28 cellular contexts compared by ENCODE assay signal in the genomic region with DNA sequence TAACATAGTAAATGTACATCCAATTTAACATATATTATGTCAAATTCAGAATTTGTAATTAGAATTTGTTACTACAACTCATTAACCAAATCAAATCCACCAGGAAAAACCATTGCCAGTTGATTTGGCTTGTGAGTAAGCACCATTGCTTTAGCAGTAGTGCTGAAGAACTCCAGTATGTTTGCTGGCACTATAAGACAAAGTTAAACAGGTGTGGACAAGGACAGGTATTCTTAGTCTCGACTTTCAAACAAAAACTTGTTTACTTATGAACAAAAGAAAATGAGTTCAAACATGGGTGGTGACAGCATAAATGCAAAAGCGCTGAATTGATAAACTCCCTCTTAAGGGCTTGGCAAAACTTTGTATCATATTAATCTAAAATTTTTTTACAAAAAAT. TPM values are rescaled to one million over a fixed set of nuclear protein-coding genes. Genes with fewer than 3 reads are reported as not detected.
DNase-seq lines count a peak whose midpoint lies in the region; ATAC-seq, FAIRE-seq and TF ChIP-seq lines count a peak whose summit lies in the region.
"Had no signal": no experiment of that assay in that cellular context is flagged by ENCODE, and none has a peak within 500 bp of the region (broad histone marks: within the 10 kb centered on the region; RNA-seq: fewer than 3 reads in every experiment).

No MANE protein-coding gene starts in this region.

- WGBS in liver, result 54% methylated on average over 2 of the region's 2 CpGs
- WGBS in HepG2 (ENCODE audit: low lambda C conversion rate), result 0% methylated on average over 2 of the region's 2 CpGs

- CTCF ChIA-PET in HepG2 (lab: Yijun Ruan, JAX; ENCODE audit: low intra/inter-chr PET ratio, low total read pairs), result no interaction called here

- H3K9me3 ChIP-seq in liver (ENCODE audit: control insufficient read depth in 4 of 4, low read length in 3 of 4), result no peaks in the 10 kb centered on the region
- no peaks in the 10 kb centered on the region for H3K9me3 ChIP-seq in HepG2 (ENCODE audit: low read length)
- no peaks in the 10 kb centered on the region for H3K9me3 ChIP-seq in left lung
- H3K9me3 ChIP-seq: BLaER1, SJSA1 had no signal

- H3K27me3 ChIP-seq in liver (ENCODE audit: control insufficient read depth in 4 of 4, insufficient read depth in 4 of 4, low read length in 3 of 4) (no peaks in the 10 kb centered on the region), HepG2 (ENCODE audit: control insufficient read depth in 1 of 2, insufficient read depth in 2 of 2, low read length in 2 of 2) (no peaks in the 10 kb centered on the region), left lung (no peaks in the 10 kb centered on the region)
- H3K27me3 ChIP-seq: BLaER1, SJSA1 had no signal

- no peaks in the 10 kb centered on the region for H3K79me2 ChIP-seq in HepG2 (ENCODE audit: insufficient read depth, low read length)

- H3K4me3 ChIP-seq in liver (ENCODE audit: low read depth in 1 of 3, low read length in 3 of 3) (no peak overlapping the region), HepG2 (replicated peaks in 1 of 3; ENCODE audit: insufficient read depth in 1 of 3, low read depth in 2 of 3, low read length in 3 of 3) (no peak overlapping the region), left lung (no peak overlapping the region)
- H3K4me3 ChIP-seq: BLaER1, PC-9, SJSA1 had no signal

- peaks cover 0 to 5% (median 0%) of the 10 kb centered on the region in 4 donors for H3K4me1 ChIP-seq in liver (ENCODE audit: control insufficient read depth in 4 of 4, insufficient read depth in 4 of 4, low read length in 3 of 4)
- H3K4me1 ChIP-seq in HepG2 (ENCODE audit: insufficient read depth, low read length), result peaks cover 13% of the 10 kb centered on the region
- no peaks in the 10 kb centered on the region for H3K4me1 ChIP-seq in left lung
- H3K4me1 ChIP-seq: BLaER1, SJSA1 had no signal

- TF ChIP-seq EP300 in HepG2 (IDR thresholded peaks at IDR 0.05; ENCODE audit: low read depth in 2 of 2, low read length in 2 of 2) (no peak), HepG2 (CRISPR knock-in tag; IDR thresholded peaks at IDR 0.05; ENCODE audit: borderline replicate concordance) (no peak)

- TF ChIP-seq RAD21 in liver (IDR thresholded peaks at IDR 0.05) (no peak), HepG2 (CRISPR knock-in tag; IDR thresholded peaks at IDR 0.05) (no peak)

- H3K36me3 ChIP-seq in liver (ENCODE audit: control insufficient read depth in 4 of 4, insufficient read depth in 3 of 4, low read depth in 1 of 4, low read length in 3 of 4), result no peaks in the 10 kb centered on the region
- H3K36me3 ChIP-seq in HepG2 (replicated peaks in 1 of 2; ENCODE audit: control insufficient read depth in 1 of 2, insufficient read depth in 2 of 2, low read length in 2 of 2), result no peaks in the 10 kb centered on the region
- no peaks in the 10 kb centered on the region for H3K36me3 ChIP-seq in left lung
- H3K36me3 ChIP-seq: BLaER1, SJSA1 had no signal

- H3K4me2 ChIP-seq in HepG2 (ENCODE audit: low read depth, low read length), result no peak overlapping the region
- H3K4me2 ChIP-seq: BLaER1, PC-9 had no signal

- TF ChIP-seq POLR2A in HepG2 (IDR thresholded peaks at IDR 0.05; ENCODE audit: insufficient read depth in 1 of 2, low read depth in 2 of 2, low read length in 2 of 2) (no peak), GM18505 (IDR thresholded peaks at IDR 0.05; ENCODE audit: borderline replicate concordance, extremely low read depth, insufficient read depth, insufficient read length) (no peak)

- in situ Hi-C loops in HepG2 (cut with HindIII; ENCODE audit: extremely low pct_ligation_motif_present, low pct_unique_long_range_greater_than_20kb), result no loop called here

- TF ChIP-seq CTCF in liver (IDR thresholded peaks at IDR 0.05; ENCODE audit: low read depth, low read length, missing input control), result no peak
- no peak for TF ChIP-seq CTCF in HepG2 (CRISPR knock-in tag; IDR thresholded peaks at IDR 0.05)
- no peak for TF ChIP-seq CTCF in left lung (IDR thresholded peaks at IDR 0.05)

- ATAC-seq in HepG2, result no peak
- ATAC-seq in left lung, result peak; percentile 56
- ATAC-seq in Right ventricle myocardium superior (ENCODE audit: poor library complexity), result no peak
- no peak for ATAC-seq in GM18505 (IDR thresholded peaks at IDR 0.05; ENCODE audit: unreplicated experiment)
- ATAC-seq: Right ventricle myocardium inferior had no signal

- no peak for FAIRE-seq in HepG2 (lab: Jason Lieb, UNC)
- FAIRE-seq: A204.1, D721Med, G401.6 had no signal

- no peaks in the 10 kb centered on the region for H4K20me1 ChIP-seq in HepG2 (ENCODE audit: insufficient read depth, low read length)
- H4K20me1 ChIP-seq: BLaER1 had no signal

- DNase-seq in HepG2 (ENCODE audit: low spot score) (no peak), epithelial cell of prostate (ENCODE audit: low read depth, low spot score) (no peak), left lung (no peak), Right ventricle myocardium superior (no peak)
- no peak for DNase-seq in activated CD8-positive, alpha-beta memory T cell treated with anti-CD3 and anti-CD28 coated beads, Interleukin-2, amount 50 U/mL, for 48 hours
- DNase-seq: CD4-positive, alpha-beta T cell; GOT3; HCEC 1CT; IMR-90; KG1; MM.1S; NCI-H1048; NCI-H1417; NCI-H1694; NCI-H2029 treated with DMSO at 0.1 percent for 48 hours; NCI-H345; NCI-H524 treated with DMSO at 0.1 percent for 48 hours; PC-9 had no signal

- H3K9ac ChIP-seq in liver (ENCODE audit: low read depth in 1 of 2, low read length in 2 of 2), result no peak overlapping the region
- no peak overlapping the region for H3K9ac ChIP-seq in HepG2 (ENCODE audit: insufficient read depth, low read depth, low read length)
- H3K9ac ChIP-seq: BLaER1 had no signal

- H3K27ac ChIP-seq in liver (ENCODE audit: low read depth in 1 of 2, low read length in 2 of 2) (no peak overlapping the region), HepG2 (ENCODE audit: extremely low read length, insufficient read depth, low read length) (no peak overlapping the region), epithelial cell of prostate (peak overlapping the region; percentile 73), left lung (no peak overlapping the region)
- H3K27ac ChIP-seq: BLaER1, PC-9, SJSA1 had no signal

- H2AFZ ChIP-seq in HepG2 (ENCODE audit: low read length), result no peak overlapping the region
- H2AFZ ChIP-seq: PC-9 had no signal

- intact Hi-C loops in HepG2 (cut with micrococcal nuclease; ENCODE audit: unreplicated experiment), result no loop called here
- intact Hi-C loops in left lung (cut with DNase I), result no loop called here
- intact Hi-C loops in Right ventricle myocardium superior (cut with DNase I), result no loop called here

- POLR2A ChIA-PET in HepG2 (lab: Yijun Ruan, JAX), result no interaction called here

- no TSS peak for BruUV-seq in HepG2 (replicated peaks; lab: Mats Ljungman, UMichigan)

TF ChIP-seq in liver, 16 proteins besides CTCF, POLR2A, EP300 and RAD21 (continues in another document):
- no peak for TF ChIP-seq FOXA1 (IDR thresholded peaks at IDR 0.05)
- no peak for TF ChIP-seq TAF1 (conservative IDR thresholded peaks at IDR 0.05)
- TF ChIP-seq SP1 (IDR thresholded peaks at IDR 0.05), result no peak
- no peak for TF ChIP-seq HNF4A (conservative IDR thresholded peaks at IDR 0.05)
- TF ChIP-seq YY1 (IDR thresholded peaks at IDR 0.05), result peak; percentile 4
- TF ChIP-seq, protein P1, sequence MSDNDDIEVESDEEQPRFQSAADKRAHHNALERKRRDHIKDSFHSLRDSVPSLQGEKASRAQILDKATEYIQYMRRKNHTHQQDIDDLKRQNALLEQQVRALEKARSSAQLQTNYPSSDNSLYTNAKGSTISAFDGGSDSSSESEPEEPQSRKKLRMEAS (IDR thresholded peaks at IDR 0.05), result no peak

TF ChIP-seq in HepG2, 621 proteins besides CTCF, POLR2A, EP300 and RAD21 (continues in another document):
- TF ChIP-seq ZFP36L1 (CRISPR knock-in tag; IDR thresholded peaks at IDR 0.05), result no peak
- no peak for TF ChIP-seq SYNCRIP (IDR thresholded peaks at IDR 0.05; ENCODE audit: insufficient read depth, low read depth, low read length)
- no peak for TF ChIP-seq SNRNP70 (IDR thresholded peaks at IDR 0.05; ENCODE audit: low read depth, low read length)
- TF ChIP-seq SP140L (CRISPR knock-in tag; IDR thresholded peaks at IDR 0.05; ENCODE audit: borderline replicate concordance), result no peak
- TF ChIP-seq, protein P2, sequence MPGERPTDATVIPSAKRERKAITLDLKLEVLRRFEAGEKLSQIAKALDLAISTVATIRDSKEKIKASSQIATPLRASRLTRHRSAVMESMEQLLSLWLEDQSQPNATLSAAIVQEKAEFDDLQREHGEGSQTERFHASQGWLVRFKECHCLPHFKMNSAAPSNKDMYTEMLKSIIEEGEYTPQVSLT (CRISPR knock-in tag; IDR thresholded peaks at IDR 0.05; ENCODE audit: borderline replicate concordance, low read depth), result no peak

RNA-seq across cellular contexts. Expression of a gene that starts 1.3 kb away (rescaled TPM):
- total RNA-seq in liver (under 1 TPM in 1 of 2 donors, not detected in 1; under 0.01 TPM), HepG2 (2016; rRNA removed; fragmentation: Illumina TruSeq; extraction: Trizol) (not detected in 2 replicates), left lung (1 to 10 TPM in 1 of 2 donors, not detected in 1; 1.4 TPM), Right ventricle myocardium superior (not detected)
- polyA plus RNA-seq in liver (not detected), HepG2 (2011; rRNA removed) (not detected in 2 replicates)
- total RNA-seq in HepG2 (2016; cell fraction: cytosol; rRNA removed; fragmentation: Illumina TruSeq; extraction: Trizol; ENCODE audit: low read depth), result not detected in 2 replicates
- not detected in 2 replicates for total RNA-seq in HepG2 (2016; cell fraction: insoluble cytoplasmic fraction; rRNA removed; fragmentation: Illumina TruSeq; extraction: Trizol)
- not detected in 2 replicates for total RNA-seq in HepG2 (2016; cell fraction: membrane; rRNA removed; fragmentation: Illumina TruSeq; extraction: Trizol)
- not detected in 2 replicates for total RNA-seq in HepG2 (2016; cell fraction: nucleus; rRNA removed; fragmentation: Illumina TruSeq; extraction: Trizol)
- polyA plus RNA-seq in HepG2 (2011; cell fraction: cytosol; rRNA removed), result not detected in 2 replicates
- polyA plus RNA-seq in HepG2 (2011; cell fraction: nucleus; rRNA removed), result not detected in 2 replicates
- not detected in 2 replicates for polyA plus RNA-seq in HepG2 (2012)
- not detected in 2 replicates for polyA plus RNA-seq in HepG2 (2016; cell fraction: cytosol; fragmentation: Illumina TruSeq; extraction: Trizol; ENCODE audit: low read depth)
- not detected in 2 replicates for polyA plus RNA-seq in HepG2 (2016; cell fraction: insoluble cytoplasmic fraction; fragmentation: Illumina TruSeq; extraction: Trizol; ENCODE audit: low read depth)
- not detected in 2 replicates for polyA plus RNA-seq in HepG2 (2016; cell fraction: membrane; fragmentation: Illumina TruSeq; extraction: Trizol; ENCODE audit: low read depth)
- not detected in 2 replicates for polyA plus RNA-seq in HepG2 (2016; cell fraction: nucleus; fragmentation: Illumina TruSeq; extraction: Trizol; ENCODE audit: insufficient read depth, low read depth)
- polyA minus RNA-seq in HepG2 (2011; rRNA and poly(A)+ RNA removed; ENCODE audit: low replicate concordance), result not detected in 2 replicates
- polyA minus RNA-seq in HepG2 (2011; cell fraction: cytosol; rRNA and poly(A)+ RNA removed), result not detected in 2 replicates
- not detected in 2 replicates for polyA minus RNA-seq in HepG2 (2011; cell fraction: nucleus; rRNA and poly(A)+ RNA removed)
- total RNA-seq: CD4-positive, alpha-beta T cell; IMR-90; PC-9; Right ventricle myocardium inferior; RPMI7951; SJSA1 had no signal
- polyA plus RNA-seq: AG04450, IMR-90 had no signal
